8 cellular contexts compared by ENCODE assay signal in the genomic region with DNA sequence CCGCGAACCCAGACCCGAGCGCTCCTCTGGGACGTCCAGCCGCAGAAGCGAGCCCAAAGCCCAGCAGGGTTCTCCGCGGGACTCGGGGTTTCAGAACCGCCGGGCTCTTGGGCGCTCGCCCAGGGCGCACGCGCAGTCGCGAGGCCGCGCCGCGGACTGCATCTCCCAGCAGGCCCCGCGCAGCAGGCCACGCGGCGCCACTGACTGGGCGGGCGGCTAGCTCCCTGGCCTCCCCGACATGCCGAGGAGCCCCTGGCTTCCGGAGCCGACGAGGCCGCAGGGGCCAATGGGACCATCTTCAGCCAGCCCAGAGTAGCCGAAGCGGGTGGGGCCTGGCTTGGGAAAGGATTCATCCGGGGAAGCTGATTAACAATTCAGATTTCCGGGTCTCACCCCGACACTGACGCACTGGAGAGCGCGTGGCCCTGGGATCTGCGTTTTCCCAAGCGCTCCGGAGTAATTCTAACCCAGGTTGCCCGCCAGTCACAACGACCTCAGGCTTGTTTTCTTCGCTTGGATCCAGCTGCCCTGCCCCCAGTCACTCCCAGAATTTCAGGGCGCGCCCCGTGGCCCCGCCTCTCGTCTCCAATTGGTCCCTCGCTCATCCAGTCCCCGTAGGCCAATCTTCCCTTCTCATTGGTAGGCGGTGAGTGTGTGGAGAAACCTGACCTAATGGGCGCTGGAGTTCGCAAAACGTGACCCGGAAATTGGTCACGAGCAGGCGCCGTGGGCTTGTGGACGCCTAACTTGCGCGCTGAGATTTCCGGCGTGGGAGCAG. TPM values are rescaled to one million over a fixed set of nuclear protein-coding genes. Genes with fewer than 3 reads are reported as not detected.
A peak's percentile ranks its signal among the peaks of the same experiment; 100 is the strongest.
DNase-seq lines count a peak whose midpoint lies in the region; ATAC-seq and TF ChIP-seq lines count a peak whose summit lies in the region.

TSS of gene ZNF263 (plus strand) at position 745 of the 778 bp plus-strand sequence. CDS start 328 bp downstream, outside the sequence.

- peaks cover 11% of the 10 kb centered on the region for H3K9me3 Mint-ChIP-seq in WTC11
- peaks cover 0 to 16% (median 2%) of the 10 kb centered on the region in 6 donors for H3K9me3 Mint-ChIP-seq in immature natural killer cell

- peak; percentile 80 for ATAC-seq in GM18909 (IDR thresholded peaks at IDR 0.05; ENCODE audit: poor library complexity, unreplicated experiment)
- peak; percentile 81 for ATAC-seq in HG03175 (IDR thresholded peaks at IDR 0.05; ENCODE audit: unreplicated experiment)
- ATAC-seq in WTC11, result peak; percentile 86

- H3K4me3 ChIP-seq in AG04449 (ENCODE audit: low read depth, low read length) (peak within 1 kb of the TSS; percentile 92), cardiac fibroblast (replicated peaks in 1 of 2; ENCODE audit: low read depth in 2 of 2, low read length in 2 of 2) (peak within 1 kb of the TSS; percentile 92 to 99)

- H3K27me3 Mint-ChIP-seq in WTC11 (ENCODE audit: low read depth) (peaks cover 4% of the 10 kb centered on the region), immature natural killer cell (ENCODE audit: low read depth in 3 of 3) (peaks cover 0 to 11% (median 7%) of the 10 kb centered on the region in 3 donors)

- POLR2A ChIA-PET in AG04449 (lab: Yijun Ruan, JAX), result interaction anchor here (0.7 to 1.9 kb wide), 11 partner anchors 8 to 305 kb away, joined by 3 to 11 read pairs (median 4); partner anchors contain the start of genes TIGD7, ZNF174, ZNF75A and ZSCAN32
- POLR2A ChIA-PET in WTC11 (lab: Charles Lee), result interaction anchor here (0.5 to 2.3 kb wide), 11 partner anchors 13 to 241 kb away, joined by 3 to 12 read pairs (median 4); partner anchors contain the start of genes TIGD7, ZNF174, ZNF75A and ZSCAN32

- TF ChIP-seq CTCF in AG04449 (IDR thresholded peaks at IDR 0.05; ENCODE audit: insufficient read depth, low read length, missing control alignments), result no peak
- TF ChIP-seq CTCF in WTC11 (IDR thresholded peaks at IDR 0.05), result no peak
- no peak for TF ChIP-seq CTCF in cardiac fibroblast (IDR thresholded peaks at IDR 0.05; ENCODE audit: low read depth, low read length)

- H3K36me3 Mint-ChIP-seq in WTC11, result peaks cover 32% of the 10 kb centered on the region
- peaks cover 14 to 29% (median 25%) of the 10 kb centered on the region in 3 donors for H3K36me3 Mint-ChIP-seq in immature natural killer cell

- H3K27ac Mint-ChIP-seq in WTC11, result peak within 1 kb of the TSS; percentile 97
- peak within 1 kb of the TSS; percentile 90 to 96 (median 94) for H3K27ac Mint-ChIP-seq in immature natural killer cell

- CTCF ChIA-PET in AG04449 (lab: Yijun Ruan, JAX) (interaction anchor here (1.1 to 3.0 kb wide), 2 partner anchors 13 to 16 kb away, joined by 4 to 24 read pairs; no protein-coding TSS in a partner anchor), WTC11 (lab: Charles Lee) (interaction anchor here (0.6 to 2.1 kb wide), 12 partner anchors 10 to 244 kb away, joined by 3 to 19 read pairs (median 4); partner anchors contain the start of gene ZSCAN32)

- H3K4me1 Mint-ChIP-seq in WTC11, result peaks cover 21% of the 10 kb centered on the region
- peaks cover 39 to 51% of the 10 kb centered on the region in 2 donors for H3K4me1 Mint-ChIP-seq in immature natural killer cell

- H3K4me3 Mint-ChIP-seq in WTC11 (peak within 1 kb of the TSS; percentile 99), immature natural killer cell (peak within 1 kb of the TSS; percentile 85 to 95 (median 91))

- DNase-seq in AG04449 (ENCODE audit: low read depth, low spot score) (peak; percentile 94), NCI-H226 (peak; percentile 98), WTC11 (ENCODE audit: low spot score) (peak; percentile 95), cardiac fibroblast (ENCODE audit: low read depth in 2 of 2) (peak; percentile 99), immature natural killer cell (peak; percentile 94 to 95 (median 94)), smooth muscle cell of the brain vasculature (ENCODE audit: low read depth, low spot score) (peak; percentile 94)

TF ChIP-seq in WTC11, 78 proteins besides CTCF, POLR2A, EP300 and RAD21 (continues in another document):
- TF ChIP-seq HMGA2 (CRISPR knock-in tag; IDR thresholded peaks at IDR 0.05) (no peak), GRHL2 (CRISPR knock-in tag; IDR thresholded peaks at IDR 0.05; ENCODE audit: insufficient replicate concordance, severe bottlenecking) (no peak), NFE2L1 (CRISPR knock-in tag; IDR thresholded peaks at IDR 0.05) (no peak), ATF2 (CRISPR knock-in tag; IDR thresholded peaks at IDR 0.05; ENCODE audit: borderline replicate concordance, low read depth) (no peak), GABPB1 (CRISPR knock-in tag; IDR thresholded peaks at IDR 0.05) (peak; percentile 65; the same call in 1 of the 2 replicates), ZNF121 (CRISPR knock-in tag; IDR thresholded peaks at IDR 0.05) (no peak), CREM (CRISPR knock-in tag; IDR thresholded peaks at IDR 0.05) (peak; percentile 94; the same call in 1 of the 2 replicates), FOXP1 (CRISPR knock-in tag; IDR thresholded peaks at IDR 0.05; ENCODE audit: borderline replicate concordance) (no peak), ZNF232 (CRISPR knock-in tag; IDR thresholded peaks at IDR 0.05) (peak; percentile 12; the same call in 1 of the 2 replicates), NR3C1 (CRISPR knock-in tag; conservative IDR thresholded peaks at IDR 0.05; ENCODE audit: low read depth) (no peak), ZMAT4 (CRISPR knock-in tag; IDR thresholded peaks at IDR 0.05) (no peak), ERG (CRISPR knock-in tag; IDR thresholded peaks at IDR 0.05) (no peak), ZBTB21 (CRISPR knock-in tag; IDR thresholded peaks at IDR 0.05; ENCODE audit: borderline replicate concordance) (0 out of 2 replicates have a peak, but pooled peaks have one; percentile 41), MYBL2 (CRISPR knock-in tag; IDR thresholded peaks at IDR 0.05) (no peak), NR1H2 (CRISPR knock-in tag; IDR thresholded peaks at IDR 0.05) (no peak), MXD4 (CRISPR knock-in tag; IDR thresholded peaks at IDR 0.05; ENCODE audit: borderline replicate concordance) (no peak)
- TF ChIP-seq, protein P1, sequence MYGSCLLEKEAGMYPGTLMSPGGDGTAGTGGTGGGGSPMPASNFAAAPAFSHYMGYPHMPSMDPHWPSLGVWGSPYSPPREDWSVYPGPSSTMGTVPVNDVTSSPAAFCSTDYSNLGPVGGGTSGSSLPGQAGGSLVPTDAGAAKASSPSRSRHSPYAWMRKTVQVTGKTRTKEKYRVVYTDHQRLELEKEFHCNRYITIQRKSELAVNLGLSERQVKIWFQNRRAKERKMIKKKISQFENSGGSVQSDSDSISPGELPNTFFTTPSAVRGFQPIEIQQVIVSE (CRISPR knock-in tag; IDR thresholded peaks at IDR 0.05; ENCODE audit: borderline replicate concordance), result no peak
- TF ChIP-seq, protein P2, sequence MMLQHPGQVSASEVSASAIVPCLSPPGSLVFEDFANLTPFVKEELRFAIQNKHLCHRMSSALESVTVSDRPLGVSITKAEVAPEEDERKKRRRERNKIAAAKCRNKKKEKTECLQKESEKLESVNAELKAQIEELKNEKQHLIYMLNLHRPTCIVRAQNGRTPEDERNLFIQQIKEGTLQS (CRISPR knock-in tag; conservative IDR thresholded peaks at IDR 0.05), result no peak

RNA-seq across cellular contexts. Expression of gene ZNF263, which starts in this region (rescaled TPM):
- total RNA-seq in WTC11 (2021), result 24.9 to 29.5 TPM (median 27.8 TPM) in 3 replicates
- polyA plus RNA-seq in immature natural killer cell, result 10 to 100 TPM; 38.2 to 51.0 (median 42.9) TPM

Comparison
In these comparisons a context has a peak if more than half of its experiments do, and no peak if none do; other contexts are left out.
1. Peak in every context shown above with its lines: DNase-seq, ATAC-seq and H3K4me3 ChIP-seq.